21 cellular contexts compared by ENCODE assay signal in genomic region chr14:23437142-23438129, GRCh38. TPM values are rescaled to one million over a fixed set of nuclear protein-coding genes. Genes with fewer than 3 reads are reported as not detected.
A peak's percentile ranks its signal among the peaks of the same experiment; 100 is the strongest.
DNase-seq lines count a peak whose midpoint lies in the region; ATAC-seq and TF ChIP-seq lines count a peak whose summit lies in the region.
"Had no signal": no experiment of that assay in that cellular context is flagged by ENCODE, and none has a peak within 500 bp of the region (broad histone marks: within the 10 kb centered on the region; RNA-seq: fewer than 3 reads in every experiment).

No MANE protein-coding gene starts in this region.

- H3K4me2 ChIP-seq in parathyroid adenoma (ENCODE audit: low read length): no peak overlapping the region

- H3K4me1 ChIP-seq in parathyroid adenoma: peaks cover 28% of the 10 kb centered on the region
- H3K4me1 ChIP-seq: Peyer's patch had no signal

- H3K9ac ChIP-seq in parathyroid adenoma: no peak overlapping the region

- peak overlapping the region; percentile 80 for H3K27ac ChIP-seq in parathyroid adenoma
- H3K27ac ChIP-seq: Peyer's patch, thoracic aorta had no signal

- no peaks in the 10 kb centered on the region for H3K79me2 ChIP-seq in parathyroid adenoma

- TF ChIP-seq CTCF in GM20000 (IDR thresholded peaks at IDR 0.05; ENCODE audit: extremely low read depth, missing control alignments) (no peak), parathyroid adenoma (IDR thresholded peaks at IDR 0.05) (no peak)

- ATAC-seq in GM18907 (IDR thresholded peaks at IDR 0.05; ENCODE audit: unreplicated experiment) (no peak), HG02610 (IDR thresholded peaks at IDR 0.05; ENCODE audit: unreplicated experiment) (no peak)
- ATAC-seq: activated CD4-positive, CD25-positive, alpha-beta regulatory T cell treated with anti-CD3 and anti-CD28 coated beads, Interleukin-2, amount 50 U/mL, for 24 hours; stimulated activated effector memory CD8-positive, alpha-beta T cell treated with anti-CD3 and anti-CD28 coated beads, Interleukin-12 subunit alpha, Interleukin-12 subunit beta, amount 100 ng/mL, for 72 hours had no signal

- H3K36me3 ChIP-seq in parathyroid adenoma (ENCODE audit: control insufficient read depth, insufficient read depth, low read length): no peaks in the 10 kb centered on the region
- H3K36me3 ChIP-seq: Peyer's patch, thoracic aorta had no signal

- H3K27me3 ChIP-seq in parathyroid adenoma (ENCODE audit: control insufficient read depth, insufficient read depth, low read length): no peaks in the 10 kb centered on the region
- H3K27me3 ChIP-seq: Peyer's patch had no signal

- H3K4me3 ChIP-seq in parathyroid adenoma (ENCODE audit: low read depth, low read length): no peak overlapping the region
- H3K4me3 ChIP-seq: Peyer's patch, thoracic aorta had no signal

- no peaks in the 10 kb centered on the region for H3K9me3 ChIP-seq in parathyroid adenoma (ENCODE audit: control insufficient read depth, low read length)
- H3K9me3 ChIP-seq: Peyer's patch, thoracic aorta had no signal

- DNase-seq in GM20000 (ENCODE audit: low spot score) (peak; percentile 2), LHCN-M2 (ENCODE audit: low read depth) (peak; percentile 10), erythroblast (lab: John Stamatoyannopoulos, UW) (peak; percentile 55 to 64), DMS153 treated with DMSO at 0.1 percent for 48 hours (lab: John Stamatoyannopoulos, UW; ENCODE audit: unreplicated experiment) (no peak)
- DNase-seq: activated gamma-delta T cell treated with Interleukin-2 at 50 U/mL for 16 hours; cerebellar nuclear complex; COR-L47; mesenchymal stem cell; NCI-H187 treated with DMSO at 0.1 percent for 48 hours; NK-92 treated with Interleukin-12 subunit alpha and Interleukin-12 subunit beta, amount 100 ng/mL, for 24 hours; T1000 had no signal

- TF ChIP-seq POLR2A in erythroblast (IDR thresholded peaks at IDR 0.05; ENCODE audit: low read length): no peak

- H2AFZ ChIP-seq in parathyroid adenoma: peak overlapping the region; percentile 85

RNA-seq across cellular contexts. Expression of gene MYH7, which starts 2.0 kb away (rescaled TPM):
- total RNA-seq in LHCN-M2 (2014; rRNA removed): 0.06 and 0.17 TPM in 2 replicates
- polyA plus RNA-seq in LHCN-M2 (2012): 0.09 TPM
- total RNA-seq: Daoy, NCI-H460 had no signal
- polyA plus RNA-seq: keratinocyte had no signal

RNA-seq across cellular contexts. Expression of gene MYH6, which starts 29.4 kb away (rescaled TPM):
- not detected in 2 replicates for total RNA-seq in LHCN-M2 (2014; rRNA removed)
- polyA plus RNA-seq in LHCN-M2 (2012): not detected
- total RNA-seq: Daoy, NCI-H460, Peyer's patch, thoracic aorta had no signal
- polyA plus RNA-seq: keratinocyte had no signal

RNA-seq across cellular contexts. Expression of gene NGDN, which starts 32.1 kb away (rescaled TPM):
- 37.1 and 41.3 TPM in 2 replicates for total RNA-seq in LHCN-M2 (2014; rRNA removed)
- 27.4 TPM for polyA plus RNA-seq in LHCN-M2 (2012)
